8 cellular contexts compared by ENCODE assay signal in genomic region chr1:28172690-28173150, GRCh38. TPM values are rescaled to one million over a fixed set of nuclear protein-coding genes. Genes with fewer than 3 reads are reported as not detected.
DNase-seq lines count a peak whose midpoint lies in the region; ATAC-seq and TF ChIP-seq lines count a peak whose summit lies in the region.

No MANE protein-coding gene starts in this region.

- no peaks in the 10 kb centered on the region for H3K27me3 ChIP-seq in ovary

- no peaks in the 10 kb centered on the region for H3K9me3 Mint-ChIP-seq in T-helper 2 cell treated with Interferon-gamma antibody and Interleukin-4, amounts not matched to agents 5 μg/mL and 100 μg/mL, for 36 hours
- no peaks in the 10 kb centered on the region for H3K9me3 Mint-ChIP-seq in stimulated activated naive CD8-positive, alpha-beta T cell treated with anti-CD3 and anti-CD28 coated beads, Interleukin-15, amount 100 ng/mL, for 72 hours

- no peak overlapping the region for H3K4me3 ChIP-seq in ovary

- H3K4me3 Mint-ChIP-seq in T-helper 2 cell treated with Interferon-gamma antibody and Interleukin-4, amounts not matched to agents 5 μg/mL and 100 μg/mL, for 36 hours = peak overlapping the region; percentile 56
- peak overlapping the region; percentile 1 to 13 for H3K4me3 Mint-ChIP-seq in stimulated activated naive CD8-positive, alpha-beta T cell treated with anti-CD3 and anti-CD28 coated beads, Interleukin-15, amount 100 ng/mL, for 72 hours

- DNase-seq in GM19240 (ENCODE audit: insufficient read length, low spot score) (peak; percentile 22), left cardiac atrium (no peak), NCI-H187 treated with DMSO at 0.1 percent for 48 hours (lab: John Stamatoyannopoulos, UW) (no peak), ovary (no peak)
- DNase-seq in T-helper 2 cell treated with Interferon-gamma antibody and Interleukin-4, amounts not matched to agents 5 μg/mL and 100 μg/mL, for 36 hours (ENCODE audit: low spot score) = peak; percentile 81
- peak; percentile 30 to 67 for DNase-seq in stimulated activated naive CD8-positive, alpha-beta T cell treated with anti-CD3 and anti-CD28 coated beads, Interleukin-15, amount 100 ng/mL, for 72 hours

- H3K4me1 ChIP-seq in ovary (ENCODE audit: insufficient read depth) = no peaks in the 10 kb centered on the region

- WGBS in ovary, 3 donors = 16 to 30% (median 24%) methylated on average over 8 of the region's 8 CpGs

- TF ChIP-seq POLR2A in ovary (IDR thresholded peaks at IDR 0.05) = no peak

- intact Hi-C loops in left cardiac atrium (cut with DNase I) = no loop called here
- intact Hi-C loops in ovary (cut with DNase I) = no loop called here

- peak overlapping the region; percentile 46 for H3K27ac Mint-ChIP-seq in T-helper 2 cell treated with Interferon-gamma antibody and Interleukin-4, amounts not matched to agents 5 μg/mL and 100 μg/mL, for 36 hours
- H3K27ac Mint-ChIP-seq in stimulated activated naive CD8-positive, alpha-beta T cell treated with anti-CD3 and anti-CD28 coated beads, Interleukin-15, amount 100 ng/mL, for 72 hours = no peak overlapping the region

- no peaks in the 10 kb centered on the region for H3K36me3 ChIP-seq in ovary

- peaks cover 68% of the 10 kb centered on the region for H3K27me3 Mint-ChIP-seq in T-helper 2 cell treated with Interferon-gamma antibody and Interleukin-4, amounts not matched to agents 5 μg/mL and 100 μg/mL, for 36 hours (ENCODE audit: low read depth)
- peaks cover 77% of the 10 kb centered on the region for H3K27me3 Mint-ChIP-seq in stimulated activated naive CD8-positive, alpha-beta T cell treated with anti-CD3 and anti-CD28 coated beads, Interleukin-15, amount 100 ng/mL, for 72 hours

- H3K4me1 Mint-ChIP-seq in T-helper 2 cell treated with Interferon-gamma antibody and Interleukin-4, amounts not matched to agents 5 μg/mL and 100 μg/mL, for 36 hours (ENCODE audit: low read depth) = peaks cover 38% of the 10 kb centered on the region
- peaks cover 56% of the 10 kb centered on the region for H3K4me1 Mint-ChIP-seq in stimulated activated naive CD8-positive, alpha-beta T cell treated with anti-CD3 and anti-CD28 coated beads, Interleukin-15, amount 100 ng/mL, for 72 hours

- H3K27ac ChIP-seq in C4-2B (peak overlapping the region; percentile 7; the same call in 1 of the 2 replicates), ovary (no peak overlapping the region)

- TF ChIP-seq CTCF in C4-2B (conservative IDR thresholded peaks at IDR 0.05) = no peak
- TF ChIP-seq CTCF in ovary (IDR thresholded peaks at IDR 0.05) = no peak

- TF ChIP-seq EP300 in ovary (IDR thresholded peaks at IDR 0.05) = no peak

- no peaks in the 10 kb centered on the region for H3K36me3 Mint-ChIP-seq in T-helper 2 cell treated with Interferon-gamma antibody and Interleukin-4, amounts not matched to agents 5 μg/mL and 100 μg/mL, for 36 hours (ENCODE audit: low read depth)

- ATAC-seq in HG03135 (IDR thresholded peaks at IDR 0.05; ENCODE audit: unreplicated experiment) = peak; percentile 70
- ATAC-seq in left cardiac atrium = peak; percentile 51 to 52
- ATAC-seq in stimulated activated naive CD8-positive, alpha-beta T cell treated with anti-CD3 and anti-CD28 coated beads, Interleukin-15, amount 100 ng/mL, for 72 hours = peak; percentile 57

- no peaks in the 10 kb centered on the region for H3K9me3 ChIP-seq in ovary

RNA-seq across cellular contexts. Expression of gene PTAFR, which starts 3.8 kb away (rescaled TPM):
- total RNA-seq in left cardiac atrium = 1 to 10 TPM; 4.7 to 5.2 TPM
- 1 to 10 TPM in 5 of 7 donors, under 1 TPM in 2; 0.72 to 4.4 (median 1.5) TPM for total RNA-seq in ovary
- polyA plus RNA-seq in ovary = 1 to 10 TPM in 1 of 2 donors, under 1 TPM in 1; 0.84 to 7.2 TPM

Comparison
In these comparisons a context has a peak if more than half of its experiments do, and no peak if none do; other contexts are left out.
1. DNase-seq: peak in GM19240 (single experiment), T-helper 2 cell treated with Interferon-gamma antibody and Interleukin-4, amounts not matched to agents 5 μg/mL and 100 μg/mL, for 36 hours (single experiment) and stimulated activated naive CD8-positive, alpha-beta T cell treated with anti-CD3 and anti-CD28 coated beads, Interleukin-15, amount 100 ng/mL, for 72 hours (2 of 2); none in left cardiac atrium (single experiment), NCI-H187 treated with DMSO at 0.1 percent for 48 hours (single experiment) and ovary (0 of 5).
2. Peak in every context shown above with its lines, with median percentiles within 50 percentile points of each other: ATAC-seq.